Comparison of ENCODE assay signal across 8 cellular contexts in the genomic region with DNA sequence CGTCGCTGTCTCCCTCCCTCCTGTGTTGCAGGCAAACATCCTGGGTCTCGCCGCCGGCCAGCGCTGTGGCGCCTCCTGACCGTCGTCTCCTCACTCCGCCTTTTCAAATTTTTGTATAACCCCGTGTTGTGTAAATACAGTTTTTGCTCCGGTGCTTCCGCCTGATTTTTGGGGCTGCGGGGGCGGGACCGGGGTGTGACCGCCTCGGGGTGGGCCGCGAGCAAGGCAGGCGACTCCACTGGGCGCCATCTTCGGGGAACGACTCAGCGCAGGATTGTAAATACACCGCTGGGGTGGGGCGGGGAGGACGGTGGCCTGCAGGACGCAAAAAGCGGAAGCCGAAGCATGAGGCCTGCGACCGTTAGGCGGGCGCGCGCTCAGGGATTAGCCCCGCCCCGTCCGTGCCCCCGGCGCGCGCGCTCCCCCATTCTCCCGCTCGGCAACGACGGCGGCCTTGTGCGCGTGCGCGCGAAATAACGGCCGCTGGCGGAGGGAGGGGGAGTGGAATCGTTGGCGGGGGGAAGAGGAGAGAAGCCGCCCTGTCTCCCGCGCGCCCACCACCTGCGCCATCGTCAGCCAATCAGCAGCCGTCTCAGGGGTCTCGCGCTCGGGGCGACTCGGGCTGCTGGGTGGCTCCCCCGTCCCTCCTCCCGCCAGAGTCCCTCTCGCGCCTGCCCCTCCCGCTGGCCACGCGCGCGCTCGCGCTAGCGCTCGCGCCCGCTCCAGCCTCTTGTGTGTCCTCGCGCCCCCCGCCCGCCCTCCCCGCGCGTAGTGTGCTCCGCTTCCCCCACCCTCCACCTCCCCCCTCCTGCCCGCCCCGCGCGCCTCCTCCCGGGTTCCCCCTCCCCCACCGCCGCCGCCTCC. TPM values are rescaled to one million over a fixed set of nuclear protein-coding genes. Genes with fewer than 3 reads are reported as not detected.
DNase-seq lines count a peak whose midpoint lies in the region; FAIRE-seq and TF ChIP-seq lines count a peak whose summit lies in the region.

No MANE protein-coding gene starts in this region.

- no peak overlapping the region for H2AFZ ChIP-seq in Loucy (ENCODE audit: low read length)

- H3K4me1 Mint-ChIP-seq in nephron = peaks cover 59% of the 10 kb centered on the region

- peak overlapping the region; percentile 77 for H3K4me3 ChIP-seq in Loucy (ENCODE audit: low read length, poor library complexity, severe bottlenecking)
- H3K4me3 ChIP-seq in fibroblast of the aortic adventitia (ENCODE audit: low read depth, low read length) = peak overlapping the region; percentile 93

- H4K20me1 ChIP-seq in Loucy (ENCODE audit: insufficient read depth, low read length, poor library complexity, severe bottlenecking) = peaks cover 26% of the 10 kb centered on the region

- no peaks in the 10 kb centered on the region for H3K9me3 ChIP-seq in Loucy (ENCODE audit: insufficient read depth, low read depth, low read length)

- H3K4me2 ChIP-seq in Loucy (ENCODE audit: low read depth, low read length, poor library complexity, severe bottlenecking) = peak overlapping the region; percentile 90

- no peaks in the 10 kb centered on the region for H3K27me3 ChIP-seq in Loucy (ENCODE audit: insufficient read depth, low read length, poor library complexity, severe bottlenecking)

- peaks cover 34% of the 10 kb centered on the region for H3K4me1 ChIP-seq in Loucy (ENCODE audit: insufficient read depth, low read length, poor library complexity, severe bottlenecking)

- H3K9me3 Mint-ChIP-seq in nephron = no peaks in the 10 kb centered on the region

- no peak for FAIRE-seq in H54 (lab: Jason Lieb, UNC)

- no peak for TF ChIP-seq CTCF in Loucy (conservative IDR thresholded peaks at IDR 0.05; ENCODE audit: low read length)
- no peak for TF ChIP-seq CTCF in fibroblast of the aortic adventitia (IDR thresholded peaks at IDR 0.05; ENCODE audit: insufficient read depth, low read length)
- no peak for TF ChIP-seq CTCF in nephron (IDR thresholded peaks at IDR 0.05; ENCODE audit: unreplicated experiment in 3 of 3)

- peaks cover 64% of the 10 kb centered on the region for H3K36me3 ChIP-seq in Loucy (ENCODE audit: insufficient read depth, low read length)

- H3K4me3 Mint-ChIP-seq in nephron = peak overlapping the region; percentile 96 to 100 (median 97)

- H3K27me3 Mint-ChIP-seq in nephron (ENCODE audit: low read depth) = no peaks in the 10 kb centered on the region

- peaks cover 30% of the 10 kb centered on the region for H3K36me3 Mint-ChIP-seq in nephron (ENCODE audit: low read depth)

- TF ChIP-seq POLR2A in H54 (IDR thresholded peaks at IDR 0.05; ENCODE audit: low read depth, low read length) = peak; percentile 31

- peak overlapping the region; percentile 85 for H3K9ac ChIP-seq in Loucy (ENCODE audit: low read depth, low read length, poor library complexity, severe bottlenecking)

- peaks cover 13% of the 10 kb centered on the region for H3F3A ChIP-seq in Loucy (ENCODE audit: low read depth)

- no peaks in the 10 kb centered on the region for H3K9me2 ChIP-seq in Loucy (replicated peaks; ENCODE audit: low read depth, low read length)

- DNase-seq in ELR (ENCODE audit: low read depth) (peak; percentile 98), H54 (ENCODE audit: insufficient read length, low spot score) (peak; percentile 90), SHP77 (lab: John Stamatoyannopoulos, UW) (peak; percentile 99), activated gamma-delta T cell (lab: John Stamatoyannopoulos, UW) (peak; percentile 98), fibroblast of the aortic adventitia (ENCODE audit: low read depth) (peak; percentile 96)
- DNase-seq in stimulated activated naive CD4-positive, alpha-beta T cell treated with Interleukin-2 at 50 U/mL for 16 hours (lab: John Stamatoyannopoulos, UW) = peak; percentile 98

- H3K27ac Mint-ChIP-seq in nephron = peak overlapping the region; percentile 98 to 99 (median 98)

- peaks cover 40% of the 10 kb centered on the region for H3K79me2 ChIP-seq in Loucy (ENCODE audit: insufficient read depth, low read length)

RNA-seq across cellular contexts. Expression of a gene that starts 0.9 kb away (rescaled TPM):
- total RNA-seq in fibroblast of the aortic adventitia (ENCODE audit: low replicate concordance) = 74.0 and 159 TPM in 2 replicates

RNA-seq across cellular contexts. Expression of a gene that starts 6.5 kb away (rescaled TPM):
- total RNA-seq in fibroblast of the aortic adventitia (ENCODE audit: low replicate concordance) = 7.7 and 32.0 TPM in 2 replicates

RNA-seq across cellular contexts. Expression of a gene that starts 10.5 kb away (rescaled TPM):
- 23.4 and 61.2 TPM in 2 replicates for total RNA-seq in fibroblast of the aortic adventitia (ENCODE audit: low replicate concordance)

RNA-seq across cellular contexts. Expression of a gene that starts 14.8 kb away (rescaled TPM):
- total RNA-seq in fibroblast of the aortic adventitia (ENCODE audit: low replicate concordance) = 202 and 275 TPM in 2 replicates

RNA-seq across cellular contexts. Expression of a gene that starts 14.9 kb away (rescaled TPM):
- 7.2 and 52.4 TPM in 2 replicates for total RNA-seq in fibroblast of the aortic adventitia (ENCODE audit: low replicate concordance)

Comparison
In these comparisons a context has a peak if more than half of its experiments do, and no peak if none do; other contexts are left out.
1. Peak in every context shown above with its lines: DNase-seq and H3K4me3 ChIP-seq.